Comparison of ENCODE assay signal across 1 cellular context in genomic region chr3:43773273-43774104, GRCh38.
TF ChIP-seq lines count a peak whose summit lies in the region.

No MANE protein-coding gene starts in this region.

TF ChIP-seq in H1, 55 proteins besides CTCF, POLR2A, EP300 and RAD21:
- TF ChIP-seq CHD7 (IDR thresholded peaks at IDR 0.05; ENCODE audit: insufficient replicate concordance, low read length) (no peak), NANOG (IDR thresholded peaks at IDR 0.05; ENCODE audit: insufficient read depth, low read depth, low read length, poor library complexity, severe bottlenecking) (no peak), JUND (IDR thresholded peaks at IDR 0.05; ENCODE audit: low read length) (no peak), MAFK (IDR thresholded peaks at IDR 0.05; ENCODE audit: low read depth, low read length) (peak; percentile 46; the same call in 1 of the 2 replicates), PHF8 (conservative IDR thresholded peaks at IDR 0.05; ENCODE audit: low read depth, low read length) (no peak), E2F6 (IDR thresholded peaks at IDR 0.05) (peak; percentile 73), SIRT6 (IDR thresholded peaks at IDR 0.05; ENCODE audit: low read length) (no peak), ASH2L (IDR thresholded peaks at IDR 0.05; ENCODE audit: low read length) (no peak)
- TF ChIP-seq, protein P1, sequence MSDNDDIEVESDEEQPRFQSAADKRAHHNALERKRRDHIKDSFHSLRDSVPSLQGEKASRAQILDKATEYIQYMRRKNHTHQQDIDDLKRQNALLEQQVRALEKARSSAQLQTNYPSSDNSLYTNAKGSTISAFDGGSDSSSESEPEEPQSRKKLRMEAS (IDR thresholded peaks at IDR 0.05) = peak; percentile 73; the same call in 1 of the 2 replicates
